ENCODE assay signal across 19 cellular contexts in the genomic region with DNA sequence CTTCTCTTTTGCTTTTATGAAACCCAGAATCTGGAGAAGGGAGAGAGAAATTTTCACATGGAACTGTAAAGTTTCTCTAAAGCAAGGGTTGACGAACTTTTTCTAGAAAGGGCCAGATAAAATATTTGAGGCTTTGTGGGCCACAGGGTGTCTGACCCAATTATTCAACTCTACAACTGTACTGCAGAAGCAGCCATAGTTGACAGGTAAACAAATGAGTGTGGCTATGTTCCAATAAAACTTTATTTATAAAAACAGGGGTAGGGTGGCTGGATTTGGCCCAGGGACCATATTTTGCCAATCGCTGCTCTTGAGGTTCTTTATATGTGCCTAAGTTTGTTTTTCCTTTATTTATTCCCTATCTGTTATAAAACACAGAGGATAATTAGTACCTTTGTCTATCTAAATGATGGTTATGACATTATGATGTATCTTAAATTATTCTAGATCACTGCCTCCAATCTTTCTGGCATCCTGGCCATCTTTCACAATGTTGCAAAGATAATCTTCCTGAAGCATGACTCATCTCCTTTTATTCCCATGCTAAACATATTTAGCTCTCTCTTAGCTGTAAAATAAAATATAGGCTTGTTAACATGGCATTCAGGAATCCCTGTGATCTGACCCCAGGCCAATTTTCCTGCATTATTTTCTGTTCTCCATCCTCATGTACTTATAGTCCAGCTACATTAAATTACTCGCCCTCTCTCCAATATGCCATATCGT.
A peak's percentile ranks its signal among the peaks of the same experiment; 100 is the strongest.
DNase-seq lines count a peak whose midpoint lies in the region; ATAC-seq and TF ChIP-seq lines count a peak whose summit lies in the region.
"Had no signal": no experiment of that assay in that cellular context is flagged by ENCODE, and none has a peak within 500 bp of the region (broad histone marks: within the 10 kb centered on the region; RNA-seq: fewer than 3 reads in every experiment).

No MANE protein-coding gene starts in this region.

- intact Hi-C loops in A673 (cut with micrococcal nuclease; ENCODE audit: unreplicated experiment), result no loop called here

- H2AFZ ChIP-seq in smooth muscle cell (ENCODE audit: low read depth) (no peak overlapping the region), osteoblast (ENCODE audit: low read length) (no peak overlapping the region)

- CTCF ChIA-PET in A673 (lab: Charles Lee), result no interaction called here

- no peaks in the 10 kb centered on the region for H3K4me1 ChIP-seq in A673 (ENCODE audit: insufficient read depth, low read length, poor library complexity, severe bottlenecking)
- no peaks in the 10 kb centered on the region for H3K4me1 ChIP-seq in adipocyte (ENCODE audit: control insufficient read depth, insufficient read depth, low read length)
- H3K4me1 ChIP-seq in smooth muscle cell (ENCODE audit: low read depth), result no peaks in the 10 kb centered on the region
- H3K4me1 ChIP-seq in osteoblast (ENCODE audit: insufficient read depth, low read length), result no peaks in the 10 kb centered on the region
- H3K4me1 ChIP-seq: heart right ventricle had no signal

- 79% methylated on average over 4 of the region's 4 CpGs for WGBS in smooth muscle cell (ENCODE audit: low lambda C conversion rate)

- H3K4me2 ChIP-seq in smooth muscle cell (no peak overlapping the region), osteoblast (ENCODE audit: insufficient read depth, low read length) (no peak overlapping the region)

- no peaks in the 10 kb centered on the region for H3K36me3 ChIP-seq in A673 (ENCODE audit: insufficient read depth, low read length, poor library complexity, severe bottlenecking)
- H3K36me3 ChIP-seq in adipocyte (ENCODE audit: control insufficient read depth, insufficient read depth, low read length, severe bottlenecking), result no peaks in the 10 kb centered on the region
- H3K36me3 ChIP-seq in smooth muscle cell (ENCODE audit: low read depth), result no peaks in the 10 kb centered on the region
- no peaks in the 10 kb centered on the region for H3K36me3 ChIP-seq in osteoblast (ENCODE audit: insufficient read depth, low read length)
- H3K36me3 ChIP-seq: heart right ventricle had no signal

- H4K20me1 ChIP-seq in smooth muscle cell (ENCODE audit: low read depth), result no peaks in the 10 kb centered on the region
- H4K20me1 ChIP-seq in osteoblast (ENCODE audit: insufficient read depth, low read length), result no peaks in the 10 kb centered on the region

- DNase-seq in A673 (ENCODE audit: low spot score), result peak; percentile 24
- DNase-seq in HT1080 (ENCODE audit: low read depth), result peak; percentile 30
- peak; percentile 51 for DNase-seq in adipocyte (ENCODE audit: low read depth)
- peak; percentile 68 for DNase-seq in fibroblast of the aortic adventitia (ENCODE audit: low read depth)
- DNase-seq in smooth muscle cell (lab: John Stamatoyannopoulos, UW; ENCODE audit: unreplicated experiment), result no peak
- no peak for DNase-seq in NK-92 (lab: John Stamatoyannopoulos, UW; ENCODE audit: unreplicated experiment)
- DNase-seq in osteoblast (ENCODE audit: insufficient read length, low spot score, missing footprints), result no peak
- DNase-seq: activated CD4-positive, alpha-beta T cell treated with anti-CD3 and anti-CD28 coated beads, Interleukin-2, amount 50 U/mL, for 48 hours; activated T-cell treated with anti-CD3 and anti-CD28 coated beads, Interleukin-2, amount 50 U/mL, for 48 hours; cerebellar nuclear complex; H9; heart right ventricle; islet precursor cell; mesendoderm; MM.1S; NCI-H1930; stimulated activated naive CD8-positive, alpha-beta T cell treated with anti-CD3 and anti-CD28 coated beads, Interleukin-15, amount 100 ng/mL, for 72 hours had no signal

- H3K27me3 ChIP-seq in A673 (replicated peaks; ENCODE audit: insufficient read depth, low read depth, low read length, poor library complexity) (no peaks in the 10 kb centered on the region), adipocyte (replicated peaks; ENCODE audit: control insufficient read depth, insufficient read depth, low read length) (peaks cover 3% of the 10 kb centered on the region), smooth muscle cell (ENCODE audit: low read depth) (no peaks in the 10 kb centered on the region), osteoblast (ENCODE audit: insufficient read depth, low read length) (no peaks in the 10 kb centered on the region)

- H3K9ac ChIP-seq in adipocyte (ENCODE audit: low read length) (no peak overlapping the region), smooth muscle cell (ENCODE audit: low read depth) (no peak overlapping the region)

- H3F3A ChIP-seq in smooth muscle cell (ENCODE audit: low read depth), result no peaks in the 10 kb centered on the region

- no TSS peak for BruUV-seq in A673 (replicated peaks; lab: Mats Ljungman, UMichigan)

- H3K9me3 ChIP-seq in A673 (ENCODE audit: low read depth, low read length, poor library complexity, severe bottlenecking) (no peaks in the 10 kb centered on the region), adipocyte (ENCODE audit: control insufficient read depth, low read length) (no peaks in the 10 kb centered on the region), smooth muscle cell (replicated peaks; ENCODE audit: low read depth) (no peaks in the 10 kb centered on the region), osteoblast (ENCODE audit: low read depth, low read length) (no peaks in the 10 kb centered on the region)
- H3K9me3 ChIP-seq: heart right ventricle had no signal

- POLR2A ChIA-PET in A673 (lab: Charles Lee; ENCODE audit: low non-redundant PET), result no interaction called here

- H3K4me3 ChIP-seq in A673 (ENCODE audit: low read depth, low read length, poor library complexity, severe bottlenecking) (no peak overlapping the region), adipocyte (ENCODE audit: low read length) (no peak overlapping the region), fibroblast of the aortic adventitia (ENCODE audit: low read depth, low read length) (no peak overlapping the region), smooth muscle cell (no peak overlapping the region), osteoblast (ENCODE audit: insufficient read depth, low read length) (no peak overlapping the region)
- H3K4me3 ChIP-seq: heart right ventricle had no signal

- ATAC-seq in activated CD4-positive, CD25-positive, alpha-beta regulatory T cell treated with anti-CD3 and anti-CD28 coated beads, Interleukin-2, amount 50 U/mL, for 24 hours, result no peak
- ATAC-seq: heart right ventricle; Panc1; stimulated activated naive CD8-positive, alpha-beta T cell treated with anti-CD3 and anti-CD28 coated beads, Interleukin-15, amount 100 ng/mL, for 72 hours had no signal

- no peak for TF ChIP-seq CTCF in A673 (conservative IDR thresholded peaks at IDR 0.05; ENCODE audit: low read depth, low read length)
- TF ChIP-seq CTCF in fibroblast of the aortic adventitia (IDR thresholded peaks at IDR 0.05; ENCODE audit: insufficient read depth, low read length), result no peak
- no peak for TF ChIP-seq CTCF in smooth muscle cell (IDR thresholded peaks at IDR 0.05; ENCODE audit: borderline replicate concordance, insufficient read depth, poor library complexity, severe bottlenecking)
- TF ChIP-seq CTCF in osteoblast (IDR thresholded peaks at IDR 0.05; ENCODE audit: extremely low read depth, low read depth, low read length), result no peak

- no peak overlapping the region for H3K27ac ChIP-seq in A673 (ENCODE audit: low read depth, low read length, poor library complexity, severe bottlenecking)
- H3K27ac ChIP-seq in smooth muscle cell (ENCODE audit: low read depth), result no peak overlapping the region
- H3K27ac ChIP-seq in osteoblast (ENCODE audit: low read depth, low read length), result no peak overlapping the region
- H3K27ac ChIP-seq: heart right ventricle had no signal

- no peaks in the 10 kb centered on the region for H3K79me2 ChIP-seq in smooth muscle cell (ENCODE audit: low read depth)
- H3K79me2 ChIP-seq in osteoblast (ENCODE audit: insufficient read depth, low read length), result no peaks in the 10 kb centered on the region

Comparison
In these comparisons a context has a peak if more than half of its experiments do, and no peak if none do; other contexts are left out.
1. DNase-seq: peak in A673 (single experiment), HT1080 (single experiment), adipocyte (single experiment) and fibroblast of the aortic adventitia (single experiment); none in smooth muscle cell (single experiment), NK-92 (single experiment) and osteoblast (single experiment).